In genomic region chr7:47461161-47461560, GRCh38 we compare ENCODE assay signal across 11 cellular contexts.
DNase-seq lines count a peak whose midpoint lies in the region; ATAC-seq and TF ChIP-seq lines count a peak whose summit lies in the region.
"Had no signal": no experiment of that assay in that cellular context is flagged by ENCODE, and none has a peak within 500 bp of the region (broad histone marks: within the 10 kb centered on the region; RNA-seq: fewer than 3 reads in every experiment).

No MANE protein-coding gene starts in this region.

- H3K27me3 ChIP-seq in lung (ENCODE audit: control insufficient read depth, insufficient read depth) (no peaks in the 10 kb centered on the region), upper lobe of right lung (no peaks in the 10 kb centered on the region)

- TF ChIP-seq CTCF in choroid plexus epithelial cell (conservative IDR thresholded peaks at IDR 0.05; ENCODE audit: low read depth, low read length) (no peak), lung (IDR thresholded peaks at IDR 0.05; ENCODE audit: control extremely low read depth, extremely low read depth) (no peak), upper lobe of right lung (IDR thresholded peaks at IDR 0.05) (no peak)

- DNase-seq in NCI-H2196 (lab: John Stamatoyannopoulos, UW; ENCODE audit: unreplicated experiment) (peak; percentile 34), NCI-H2196 treated with DMSO at 0.1 percent for 48 hours (lab: John Stamatoyannopoulos, UW; ENCODE audit: unreplicated experiment) (no peak), choroid plexus epithelial cell (ENCODE audit: low read depth) (peak; percentile 71), lung (ENCODE audit: low spot score) (no peak), upper lobe of right lung (peak; percentile 66), HEK293T (ENCODE audit: extremely low spot score) (no peak)
- DNase-seq in activated CD4-positive, CD25-positive, alpha-beta regulatory T cell (lab: John Stamatoyannopoulos, UW), result no peak
- DNase-seq: activated T-cell treated with anti-CD3 and anti-CD28 coated beads for 4 hours, natural killer cell had no signal

- intact Hi-C loops in upper lobe of right lung (cut with DNase I), result no loop called here

- no peak for ATAC-seq in lung (ENCODE audit: insufficient read depth, low FRiP score)
- ATAC-seq in upper lobe of right lung, result peak; percentile 38
- ATAC-seq in GM18858 (IDR thresholded peaks at IDR 0.05; ENCODE audit: unreplicated experiment), result no peak
- ATAC-seq: natural killer cell had no signal

- H3K27ac ChIP-seq in lung (ENCODE audit: low read depth in 1 of 2, low read length in 1 of 2) (peak overlapping the region; percentile 55 to 76), upper lobe of right lung (no peak overlapping the region)
- H3K27ac ChIP-seq: VCaP had no signal

- H3K36me3 ChIP-seq in lung (ENCODE audit: control insufficient read depth in 2 of 2, insufficient read depth in 2 of 2, low read length in 2 of 2) (no peaks in the 10 kb centered on the region), upper lobe of right lung (no peaks in the 10 kb centered on the region)

- H3K4me3 ChIP-seq in choroid plexus epithelial cell (ENCODE audit: low read depth, low read length) (no peak overlapping the region), lung (no peak overlapping the region), upper lobe of right lung (no peak overlapping the region)

- H3K9me3 ChIP-seq in lung (ENCODE audit: control insufficient read depth in 2 of 2, insufficient read depth in 1 of 2, low read length in 1 of 2) (no peaks in the 10 kb centered on the region), upper lobe of right lung (no peaks in the 10 kb centered on the region)

- CTCF ChIA-PET in HEK293T (lab: Yijun Ruan, JAX), result no interaction called here

- POLR2A ChIA-PET in HEK293T (lab: Yijun Ruan, JAX), result no interaction called here

- 54 to 68% methylated on average over 4 of the region's 4 CpGs for WGBS in lung, 2 donors

- H3K4me1 ChIP-seq in lung (ENCODE audit: control insufficient read depth in 2 of 2, insufficient read depth in 2 of 2, low read length in 2 of 2), result peaks cover 18 to 20% of the 10 kb centered on the region in 2 donors
- H3K4me1 ChIP-seq in upper lobe of right lung, result peaks cover 41% of the 10 kb centered on the region

TF ChIP-seq in HEK293T, 16 proteins besides CTCF, POLR2A, EP300 and RAD21:
- no peak for TF ChIP-seq ELF4 (IDR thresholded peaks at IDR 0.05)
- no peak for TF ChIP-seq BHLHE40 (IDR thresholded peaks at IDR 0.05; ENCODE audit: borderline replicate concordance)
- no peak for TF ChIP-seq FOXK2 (IDR thresholded peaks at IDR 0.05)
- no peak for TF ChIP-seq FOXA1 (IDR thresholded peaks at IDR 0.05)
- no peak for TF ChIP-seq SP1 (IDR thresholded peaks at IDR 0.05)
- TF ChIP-seq NFRKB (IDR thresholded peaks at IDR 0.05), result no peak
- no peak for TF ChIP-seq L3MBTL2 (conservative IDR thresholded peaks at IDR 0.05)
- TF ChIP-seq ARNT (IDR thresholded peaks at IDR 0.05), result no peak
- TF ChIP-seq CTBP1 (IDR thresholded peaks at IDR 0.05; ENCODE audit: borderline replicate concordance), result no peak
- TF ChIP-seq SUZ12 (IDR thresholded peaks at IDR 0.05), result no peak
- no peak for TF ChIP-seq HDGF (IDR thresholded peaks at IDR 0.05; ENCODE audit: borderline replicate concordance)
- TF ChIP-seq FOXM1 (IDR thresholded peaks at IDR 0.05; ENCODE audit: borderline replicate concordance), result no peak
- TF ChIP-seq ZNF384 (IDR thresholded peaks at IDR 0.05), result no peak
- TF ChIP-seq PKNOX1 (IDR thresholded peaks at IDR 0.05), result no peak
- no peak for TF ChIP-seq LEF1 (IDR thresholded peaks at IDR 0.05; ENCODE audit: borderline replicate concordance)
- no peak for TF ChIP-seq TARDBP (IDR thresholded peaks at IDR 0.05)

Comparison
In these comparisons a context has a peak if more than half of its experiments do, and no peak if none do; other contexts are left out.
1. DNase-seq: peak in NCI-H2196 (single experiment), choroid plexus epithelial cell (single experiment) and upper lobe of right lung (single experiment); none in NCI-H2196 treated with DMSO at 0.1 percent for 48 hours (single experiment), lung (single experiment), HEK293T (single experiment) and activated CD4-positive, CD25-positive, alpha-beta regulatory T cell (0 of 4).